ENCODE assay signal across 9 cellular contexts in the genomic region with DNA sequence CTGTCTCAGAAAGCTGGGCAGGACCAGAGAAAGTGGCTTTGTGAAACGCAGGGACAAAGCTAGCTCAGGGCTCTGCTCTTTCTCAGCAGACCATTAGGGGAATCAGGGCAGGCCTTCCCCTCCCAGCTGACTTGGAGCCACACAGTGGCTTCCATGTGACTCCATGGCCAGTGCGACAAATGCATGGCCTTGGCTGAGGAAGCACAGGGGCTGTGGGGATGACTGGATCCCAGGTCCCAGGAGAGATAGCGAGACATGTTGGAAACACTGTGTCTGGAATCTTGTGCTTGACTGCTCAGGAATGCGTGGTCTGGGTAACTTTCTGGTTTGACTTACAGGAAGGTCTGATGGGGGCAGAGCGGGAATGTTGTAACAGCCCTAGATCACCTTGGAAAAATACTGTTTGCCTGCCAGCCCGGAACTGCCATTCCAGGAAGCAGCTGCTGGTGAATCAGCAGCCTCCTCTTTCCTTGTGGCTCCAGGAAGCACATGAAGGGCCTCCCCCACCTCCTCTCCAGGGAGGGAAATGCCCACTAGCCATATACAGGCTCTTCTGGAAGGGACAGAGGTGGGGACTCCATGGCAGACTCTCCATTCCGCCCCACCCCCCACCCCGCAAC.
A peak's percentile ranks its signal among the peaks of the same experiment; 100 is the strongest.
DNase-seq lines count a peak whose midpoint lies in the region; ATAC-seq lines count a peak whose summit lies in the region.
"Had no signal": no experiment of that assay in that cellular context is flagged by ENCODE, and none has a peak within 500 bp of the region (broad histone marks: within the 10 kb centered on the region; RNA-seq: fewer than 3 reads in every experiment).

No MANE protein-coding gene starts in this region.

- peak overlapping the region in 4 of 5 donors; percentile 14 to 59 (median 41) for H3K9ac ChIP-seq in subcutaneous abdominal adipose tissue (ENCODE audit: low read length in 5 of 5)

- no peaks in the 10 kb centered on the region for H3K27me3 ChIP-seq in ACC112 (ENCODE audit: insufficient read depth, low read length)
- H3K27me3 ChIP-seq in subcutaneous abdominal adipose tissue (ENCODE audit: control insufficient read depth in 5 of 5, insufficient read depth in 4 of 5, low read length in 5 of 5), result no peaks in the 10 kb centered on the region
- H3K27me3 ChIP-seq in H7 (ENCODE audit: control insufficient read depth, insufficient read depth, low read length), result no peaks in the 10 kb centered on the region

- no peak overlapping the region for H2AFZ ChIP-seq in ACC112 (ENCODE audit: low read length, unreplicated experiment)

- H3K36me3 ChIP-seq in ACC112 (ENCODE audit: insufficient read depth, low read length), result no peaks in the 10 kb centered on the region
- no peaks in the 10 kb centered on the region for H3K36me3 ChIP-seq in subcutaneous abdominal adipose tissue (ENCODE audit: control insufficient read depth in 5 of 5, insufficient read depth in 5 of 5, low read length in 5 of 5)
- no peaks in the 10 kb centered on the region for H3K36me3 ChIP-seq in H7 (replicated peaks; ENCODE audit: control insufficient read depth, insufficient read depth, low read length)

- no peak for ATAC-seq in GM21526 (IDR thresholded peaks at IDR 0.05; ENCODE audit: low FRiP score, unreplicated experiment)
- ATAC-seq: GM12878 had no signal

- no peaks in the 10 kb centered on the region for H3K9me3 ChIP-seq in subcutaneous abdominal adipose tissue (ENCODE audit: control insufficient read depth in 5 of 5, low read length in 5 of 5)

- H3K4me1 ChIP-seq in ACC112 (ENCODE audit: control insufficient read depth, insufficient read depth, low read length, unreplicated experiment), result peaks cover 83% of the 10 kb centered on the region
- H3K4me1 ChIP-seq in subcutaneous abdominal adipose tissue (ENCODE audit: control insufficient read depth in 5 of 5, insufficient read depth in 5 of 5, low read length in 5 of 5), result peaks cover 9 to 52% (median 31%) of the 10 kb centered on the region in 5 donors

- H3K27ac ChIP-seq in ACC112 (ENCODE audit: low read depth, low read length), result peak overlapping the region; percentile 100
- H3K27ac ChIP-seq in angular gyrus (ENCODE audit: low read depth, low read length), result peak overlapping the region; percentile 51
- H3K27ac ChIP-seq in subcutaneous abdominal adipose tissue (ENCODE audit: low read depth, low read length), result peak overlapping the region; percentile 87

- peaks cover 35% of the 10 kb centered on the region for H3K79me2 ChIP-seq in ACC112 (ENCODE audit: control insufficient read depth, insufficient read depth, low read length, unreplicated experiment)

- H3K4me3 ChIP-seq in ACC112 (ENCODE audit: low read depth, low read length) (peak overlapping the region; percentile 10; the same call in 1 of the 2 replicates), subcutaneous abdominal adipose tissue (ENCODE audit: low read depth in 1 of 5, low read length in 5 of 5) (no peak overlapping the region), H7 (ENCODE audit: insufficient read depth, low read depth, low read length) (no peak overlapping the region)
- H3K4me3 ChIP-seq: GM12878 had no signal

- DNase-seq in HT-29 (ENCODE audit: low spot score) (peak; percentile 75), islet precursor cell (peak; percentile 99), NCI-H1436 (lab: John Stamatoyannopoulos, UW) (no peak), H7 (no peak)

Comparison
In these comparisons a context has a peak if more than half of its experiments do, and no peak if none do; other contexts are left out.
1. DNase-seq: peak in HT-29 (single experiment) and islet precursor cell (single experiment); none in NCI-H1436 (single experiment) and H7 (single experiment).
2. Peak in every context shown above with its lines, with median percentiles within 50 percentile points of each other: H3K27ac ChIP-seq.